Comparison of ENCODE assay signal across 12 cellular contexts in the genomic region with DNA sequence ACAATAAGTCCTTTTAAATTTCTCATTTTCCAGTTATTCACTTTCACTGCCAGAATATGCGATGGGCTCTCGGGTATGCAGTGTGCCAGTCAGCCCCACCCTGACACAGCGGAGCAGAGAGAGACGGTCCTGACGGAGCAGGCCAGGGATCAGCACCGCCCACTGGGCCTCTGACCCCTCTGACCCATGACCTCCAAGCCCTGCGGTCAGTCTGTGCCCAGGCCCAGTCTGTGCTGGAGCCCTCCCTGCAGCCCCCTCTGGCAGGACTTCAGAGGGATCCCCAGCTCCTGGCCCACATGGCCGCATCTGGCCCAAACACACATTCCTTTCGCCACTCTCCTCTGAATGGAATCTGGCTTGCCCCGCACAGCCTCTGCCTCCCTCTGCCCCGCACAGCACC. TPM values are rescaled to one million over a fixed set of nuclear protein-coding genes. Genes with fewer than 3 reads are reported as not detected.
DNase-seq lines count a peak whose midpoint lies in the region; ATAC-seq, FAIRE-seq and TF ChIP-seq lines count a peak whose summit lies in the region.
"Had no signal": no experiment of that assay in that cellular context is flagged by ENCODE, and none has a peak within 500 bp of the region (broad histone marks: within the 10 kb centered on the region; RNA-seq: fewer than 3 reads in every experiment).

No MANE protein-coding gene starts in this region.

- no peak overlapping the region for H3K4me3 ChIP-seq in astrocyte (ENCODE audit: insufficient read depth, low read depth, low read length)
- no peak overlapping the region for H3K4me3 ChIP-seq in left ventricle myocardium inferior
- H3K4me3 ChIP-seq in rectal smooth muscle tissue (ENCODE audit: low read length) = no peak overlapping the region
- H3K4me3 ChIP-seq: upper lobe of left lung had no signal

- peak overlapping the region; percentile 47 for H3K27ac Mint-ChIP-seq in astrocyte (ENCODE audit: unreplicated experiment)
- H3K27ac Mint-ChIP-seq in T-helper 17 cell = no peak overlapping the region
- H3K27ac Mint-ChIP-seq in natural killer cell treated with Interleukin-12 subunit alpha and Interleukin-12 subunit beta and Interleukin-15 and Interleukin-18, amount 100 ng/mL, for 72 hours = no peak overlapping the region

- no peak for TF ChIP-seq CTCF in astrocyte (IDR thresholded peaks at IDR 0.05; ENCODE audit: insufficient read depth, low read depth, low read length)
- TF ChIP-seq CTCF in left ventricle myocardium inferior (IDR thresholded peaks at IDR 0.05; ENCODE audit: borderline replicate concordance) = no peak
- no peak for TF ChIP-seq CTCF in foreskin keratinocyte (conservative IDR thresholded peaks at IDR 0.05)

- H3K4me2 ChIP-seq in astrocyte (ENCODE audit: low read length) = peak overlapping the region; percentile 85

- H2AFZ ChIP-seq in astrocyte (ENCODE audit: low read depth, low read length) = no peak overlapping the region

- H3K36me3 ChIP-seq in astrocyte (ENCODE audit: insufficient read depth, low read length) = no peaks in the 10 kb centered on the region
- no peaks in the 10 kb centered on the region for H3K36me3 ChIP-seq in left ventricle myocardium inferior
- H3K36me3 ChIP-seq in rectal smooth muscle tissue (ENCODE audit: control insufficient read depth, insufficient read depth, low read length) = no peaks in the 10 kb centered on the region
- H3K36me3 ChIP-seq: upper lobe of left lung had no signal

- DNase-seq in EL = peak; percentile 55
- peak; percentile 51 for DNase-seq in astrocyte (ENCODE audit: low read depth)
- DNase-seq in left ventricle myocardium inferior = no peak
- no peak for DNase-seq in foreskin keratinocyte
- no peak for DNase-seq in T-helper 17 cell
- no peak for DNase-seq in natural killer cell treated with Interleukin-12 subunit alpha and Interleukin-12 subunit beta and Interleukin-15 and Interleukin-18, amount 100 ng/mL, for 72 hours (ENCODE audit: low spot score)
- DNase-seq: activated T-cell treated with anti-CD3 and anti-CD28 coated beads, Interleukin-2, amount 50 U/mL, for 48 hours; T1000; upper lobe of left lung had no signal

- peak overlapping the region; percentile 97 for H3K27ac ChIP-seq in astrocyte (ENCODE audit: low read depth, low read length)
- H3K27ac ChIP-seq in left ventricle myocardium inferior (replicated peaks) = peak overlapping the region; percentile 36
- peak overlapping the region; percentile 100 for H3K27ac ChIP-seq in rectal smooth muscle tissue (ENCODE audit: low read depth, low read length)
- H3K27ac ChIP-seq in foreskin keratinocyte = no peak overlapping the region

- H3K4me1 ChIP-seq in astrocyte (ENCODE audit: insufficient read depth, low read length) (peaks cover 50% of the 10 kb centered on the region), left ventricle myocardium inferior (peaks cover 50% of the 10 kb centered on the region), rectal smooth muscle tissue (ENCODE audit: control insufficient read depth, insufficient read depth, low read length) (peaks cover 36% of the 10 kb centered on the region), foreskin keratinocyte (no peaks in the 10 kb centered on the region)

- H3K9me3 Mint-ChIP-seq in astrocyte (ENCODE audit: unreplicated experiment) = peaks cover 8% of the 10 kb centered on the region
- peaks cover 6% of the 10 kb centered on the region for H3K9me3 Mint-ChIP-seq in natural killer cell treated with Interleukin-12 subunit alpha and Interleukin-12 subunit beta and Interleukin-15 and Interleukin-18, amount 100 ng/mL, for 72 hours

- peak overlapping the region; percentile 89 for H3K9ac ChIP-seq in astrocyte (ENCODE audit: low read length)
- no peak overlapping the region for H3K9ac ChIP-seq in rectal smooth muscle tissue (ENCODE audit: low read length)

- no peaks in the 10 kb centered on the region for H3K27me3 ChIP-seq in astrocyte (ENCODE audit: insufficient read depth, low read length)
- no peaks in the 10 kb centered on the region for H3K27me3 ChIP-seq in left ventricle myocardium inferior (ENCODE audit: low read depth)
- H3K27me3 ChIP-seq in rectal smooth muscle tissue (ENCODE audit: control insufficient read depth, insufficient read depth, low read length) = no peaks in the 10 kb centered on the region
- peaks cover 10% of the 10 kb centered on the region for H3K27me3 ChIP-seq in foreskin keratinocyte

- peaks cover 5% of the 10 kb centered on the region for H3K79me2 ChIP-seq in astrocyte (ENCODE audit: insufficient read depth, low read length)

- FAIRE-seq in astrocyte (lab: Jason Lieb, UNC) = no peak

- ATAC-seq in foreskin keratinocyte (no peak), T-helper 17 cell (no peak), GM18517 (IDR thresholded peaks at IDR 0.05; ENCODE audit: unreplicated experiment) (no peak)
- no peak for ATAC-seq in natural killer cell treated with Interleukin-12 subunit alpha and Interleukin-12 subunit beta and Interleukin-15 and Interleukin-18, amount 100 ng/mL, for 72 hours

- H3K27me3 Mint-ChIP-seq in astrocyte (ENCODE audit: low read depth, unreplicated experiment) (peaks cover 8% of the 10 kb centered on the region), T-helper 17 cell (peaks cover 25% of the 10 kb centered on the region)
- H3K27me3 Mint-ChIP-seq in natural killer cell treated with Interleukin-12 subunit alpha and Interleukin-12 subunit beta and Interleukin-15 and Interleukin-18, amount 100 ng/mL, for 72 hours = peaks cover 8 to 14% of the 10 kb centered on the region in 2 donors

- intact Hi-C loops in left ventricle myocardium inferior (cut with micrococcal nuclease) = no loop called here

- H4K20me1 ChIP-seq in astrocyte (ENCODE audit: insufficient read depth, low read length) = no peaks in the 10 kb centered on the region

- H3K36me3 Mint-ChIP-seq in astrocyte (ENCODE audit: low read depth, unreplicated experiment) (peaks cover 3% of the 10 kb centered on the region), T-helper 17 cell (ENCODE audit: low read depth) (no peaks in the 10 kb centered on the region)
- H3K36me3 Mint-ChIP-seq in natural killer cell treated with Interleukin-12 subunit alpha and Interleukin-12 subunit beta and Interleukin-15 and Interleukin-18, amount 100 ng/mL, for 72 hours = no peaks in the 10 kb centered on the region

- H3K4me3 Mint-ChIP-seq in astrocyte (ENCODE audit: unreplicated experiment) (no peak overlapping the region), T-helper 17 cell (no peak overlapping the region)
- H3K4me3 Mint-ChIP-seq in natural killer cell treated with Interleukin-12 subunit alpha and Interleukin-12 subunit beta and Interleukin-15 and Interleukin-18, amount 100 ng/mL, for 72 hours = no peak overlapping the region

- H3K4me1 Mint-ChIP-seq in astrocyte (ENCODE audit: low read depth, unreplicated experiment) = peaks cover 15% of the 10 kb centered on the region
- peaks cover 7% of the 10 kb centered on the region for H3K4me1 Mint-ChIP-seq in T-helper 17 cell
- peaks cover 7 to 17% of the 10 kb centered on the region in 2 donors for H3K4me1 Mint-ChIP-seq in natural killer cell treated with Interleukin-12 subunit alpha and Interleukin-12 subunit beta and Interleukin-15 and Interleukin-18, amount 100 ng/mL, for 72 hours (ENCODE audit: low read depth in 2 of 2)

- H3K9me3 ChIP-seq in astrocyte (ENCODE audit: insufficient read depth, low read depth, low read length) (peaks cover 8% of the 10 kb centered on the region), left ventricle myocardium inferior (replicated peaks) (peaks cover 4% of the 10 kb centered on the region), T-helper 17 cell (ENCODE audit: control insufficient read depth, low read length, poor library complexity, severe bottlenecking) (no peaks in the 10 kb centered on the region)
- H3K9me3 ChIP-seq: upper lobe of left lung had no signal

RNA-seq across cellular contexts. Expression of gene COL6A2, which starts 43.5 kb away (rescaled TPM):
- total RNA-seq in astrocyte = 120 and 194 TPM in 2 replicates
- total RNA-seq in left ventricle myocardium inferior = 157 TPM
- total RNA-seq in foreskin keratinocyte = 0.04 and 0.17 TPM in 2 replicates
- polyA plus RNA-seq in foreskin keratinocyte = 0.06 and 0.13 TPM in 2 replicates
- 10 to 100 TPM; 15.1 to 19.8 TPM for total RNA-seq in T-helper 17 cell
- 1 to 10 TPM in 1 of 2 donors, under 1 TPM in 1; 0.88 to 4.2 TPM for total RNA-seq in natural killer cell treated with Interleukin-12 subunit alpha and Interleukin-12 subunit beta and Interleukin-15 and Interleukin-18, amount 100 ng/mL, for 72 hours
- polyA plus RNA-seq: neural cell had no signal

Comparison
In these comparisons a context has a peak if more than half of its experiments do, and no peak if none do; other contexts are left out.
1. DNase-seq: peak in EL (single experiment) and astrocyte (single experiment); none in left ventricle myocardium inferior (single experiment), foreskin keratinocyte (0 of 2), T-helper 17 cell (0 of 3) and natural killer cell treated with Interleukin-12 subunit alpha and Interleukin-12 subunit beta and Interleukin-15 and Interleukin-18, amount 100 ng/mL, for 72 hours (single experiment).